11 cellular contexts compared by ENCODE assay signal in the genomic region with DNA sequence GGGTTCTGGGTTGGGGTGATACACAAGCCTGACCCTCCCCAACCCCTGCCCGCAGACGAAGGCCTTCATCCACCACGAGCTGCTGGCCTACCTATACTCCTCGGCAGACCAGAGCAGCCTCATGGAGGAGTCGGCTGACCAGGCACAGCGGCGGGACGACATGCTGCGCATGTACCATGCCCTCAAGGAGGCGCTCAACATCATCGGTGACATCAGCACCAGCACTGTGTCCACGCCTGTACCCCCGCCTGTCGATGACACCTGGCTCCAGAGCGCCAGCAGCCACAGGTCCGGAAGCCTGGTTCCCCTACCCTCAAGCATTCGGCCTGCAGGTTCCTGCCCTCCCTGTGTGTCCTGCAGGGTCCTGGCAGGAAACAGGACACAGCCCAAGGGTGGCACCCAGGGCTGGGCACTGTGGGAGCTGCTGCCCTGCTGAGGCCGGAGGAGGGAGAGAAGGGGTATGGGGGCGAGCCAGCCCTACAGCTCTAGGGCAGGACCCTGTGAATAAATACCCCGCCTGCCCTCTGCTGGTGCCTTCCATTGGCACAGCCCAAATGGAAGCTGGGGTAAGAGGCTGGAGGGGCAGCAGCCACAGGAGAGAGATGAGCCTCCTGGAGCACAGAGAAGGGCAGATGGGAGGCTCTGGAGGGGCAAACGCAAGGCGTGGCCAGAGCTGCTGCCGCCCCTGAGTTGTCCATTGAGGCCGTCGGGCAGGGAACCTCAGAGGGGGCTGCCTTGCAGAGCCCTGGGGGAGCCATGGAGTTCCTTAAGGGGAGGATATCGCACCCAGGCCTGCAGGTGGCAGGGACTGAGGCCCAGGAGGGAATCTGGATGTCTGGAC. TPM values are rescaled to one million over a fixed set of nuclear protein-coding genes. Genes with fewer than 3 reads are reported as not detected.
DNase-seq lines count a peak whose midpoint lies in the region; ATAC-seq and TF ChIP-seq lines count a peak whose summit lies in the region.
"Had no signal": no experiment of that assay in that cellular context is flagged by ENCODE, and none has a peak within 500 bp of the region (broad histone marks: within the 10 kb centered on the region; RNA-seq: fewer than 3 reads in every experiment).

No MANE protein-coding gene starts in this region.

- H3K27me3 ChIP-seq in testis = no peaks in the 10 kb centered on the region
- H3K27me3 ChIP-seq: sigmoid colon had no signal

- CTCF ChIA-PET in RWPE1 (lab: Yijun Ruan, JAX) = interaction anchor here (1.2 to 2.0 kb wide), 3 partner anchors 9 to 111 kb away, joined by 3 to 9 read pairs (median 4); partner anchors contain the start of gene DNM2

- no peaks in the 10 kb centered on the region for H3K27me3 Mint-ChIP-seq in stimulated activated naive CD8-positive, alpha-beta T cell treated with anti-CD3 and anti-CD28 coated beads, Interleukin-15, Interleukin-2, amounts not matched to agents 100 ng/mL and 50 ng/mL, for 24 hours

- TF ChIP-seq POLR2A in testis (IDR thresholded peaks at IDR 0.05) = no peak

- intact Hi-C loops in testis (cut with DNase I; ENCODE audit: low total_unique reads) = no loop called here

- no peak overlapping the region for H3K4me3 ChIP-seq in fibroblast of pulmonary artery (replicated peaks; ENCODE audit: low read depth, low read length)
- H3K4me3 ChIP-seq in testis = no peak overlapping the region
- H3K4me3 ChIP-seq: sigmoid colon had no signal

- no peaks in the 10 kb centered on the region for H3K4me1 Mint-ChIP-seq in stimulated activated naive CD8-positive, alpha-beta T cell treated with anti-CD3 and anti-CD28 coated beads, Interleukin-15, Interleukin-2, amounts not matched to agents 100 ng/mL and 50 ng/mL, for 24 hours (ENCODE audit: low read depth)

- no peaks in the 10 kb centered on the region for H3K9me3 ChIP-seq in testis
- H3K9me3 ChIP-seq: sigmoid colon had no signal

- H3K4me3 Mint-ChIP-seq in stimulated activated naive CD8-positive, alpha-beta T cell treated with anti-CD3 and anti-CD28 coated beads, Interleukin-15, Interleukin-2, amounts not matched to agents 100 ng/mL and 50 ng/mL, for 24 hours = no peak overlapping the region

- ATAC-seq in stimulated activated naive CD8-positive, alpha-beta T cell treated with anti-CD3 and anti-CD28 coated beads, Interleukin-15, Interleukin-2, amounts not matched to agents 100 U/mL and 50 U/mL, for 24 hours = no peak

- POLR2A ChIA-PET in RWPE1 (lab: Yijun Ruan, JAX; ENCODE audit: low non-redundant PET) = no interaction called here

- H3K27ac ChIP-seq in RWPE1 = peak overlapping the region; percentile 41
- H3K27ac ChIP-seq in testis = no peak overlapping the region
- H3K27ac ChIP-seq: sigmoid colon had no signal

- peak overlapping the region; percentile 26 for H3K27ac Mint-ChIP-seq in stimulated activated naive CD8-positive, alpha-beta T cell treated with anti-CD3 and anti-CD28 coated beads, Interleukin-15, Interleukin-2, amounts not matched to agents 100 ng/mL and 50 ng/mL, for 24 hours

- no peak for TF ChIP-seq CTCF in RWPE1 (conservative IDR thresholded peaks at IDR 0.05; ENCODE audit: low read depth)
- TF ChIP-seq CTCF in fibroblast of pulmonary artery (IDR thresholded peaks at IDR 0.05; ENCODE audit: low read length, missing control alignments) = peak; percentile 7
- no peak for TF ChIP-seq CTCF in testis (IDR thresholded peaks at IDR 0.05)

- WGBS in testis, 2 donors = 85 to 89% methylated on average over 11 to 26 of the region's 26 CpGs

- H3K36me3 ChIP-seq in testis (ENCODE audit: low read depth, missing control alignments) = no peaks in the 10 kb centered on the region

- H3K4me1 ChIP-seq in testis = no peaks in the 10 kb centered on the region
- H3K4me1 ChIP-seq: sigmoid colon had no signal

- H3K9me3 Mint-ChIP-seq in stimulated activated naive CD8-positive, alpha-beta T cell treated with anti-CD3 and anti-CD28 coated beads, Interleukin-15, Interleukin-2, amounts not matched to agents 100 ng/mL and 50 ng/mL, for 24 hours = no peaks in the 10 kb centered on the region

- peaks cover 17% of the 10 kb centered on the region for H3K36me3 Mint-ChIP-seq in stimulated activated naive CD8-positive, alpha-beta T cell treated with anti-CD3 and anti-CD28 coated beads, Interleukin-15, Interleukin-2, amounts not matched to agents 100 ng/mL and 50 ng/mL, for 24 hours (ENCODE audit: low read depth)

- no peak for DNase-seq in stimulated activated naive CD8-positive, alpha-beta T cell treated with anti-CD3 and anti-CD28 coated beads, Interleukin-15, Interleukin-2, amounts not matched to agents 100 U/mL and 50 U/mL, for 24 hours
- no peak for DNase-seq in RWPE1 (ENCODE audit: low spot score)
- no peak for DNase-seq in fibroblast of pulmonary artery (ENCODE audit: low read depth)
- peak; percentile 37 for DNase-seq in testis
- no peak for DNase-seq in GM19240 (ENCODE audit: insufficient read length, low spot score)
- DNase-seq in NCI-H226 = no peak
- no peak for DNase-seq in inferior parietal cortex (ENCODE audit: extremely low spot score)
- DNase-seq: foreskin melanocyte, NCI-H1105 treated with DMSO at 0.1 percent for 48 hours, sigmoid colon had no signal

RNA-seq across cellular contexts. Expression of gene TMED1, which starts 6.8 kb away (rescaled TPM):
- total RNA-seq in testis = 10 to 100 TPM; 34.0 to 59.3 TPM
- polyA plus RNA-seq in testis (ENCODE audit: insufficient read depth, low read depth, low replicate concordance) = 30.2 TPM

RNA-seq across cellular contexts. Expression of gene C19orf38, which starts 19.0 kb away (rescaled TPM):
- 10 to 100 TPM; 17.4 to 21.0 TPM for total RNA-seq in testis
- polyA plus RNA-seq in testis (ENCODE audit: insufficient read depth, low read depth, low replicate concordance) = 19.3 TPM

RNA-seq across cellular contexts. Expression of gene CARM1, which starts 42.2 kb away (rescaled TPM):
- total RNA-seq in testis = 10 to 100 TPM; 79.5 to 82.4 TPM
- 110 TPM for polyA plus RNA-seq in testis (ENCODE audit: insufficient read depth, low read depth, low replicate concordance)
